In the genomic region with DNA sequence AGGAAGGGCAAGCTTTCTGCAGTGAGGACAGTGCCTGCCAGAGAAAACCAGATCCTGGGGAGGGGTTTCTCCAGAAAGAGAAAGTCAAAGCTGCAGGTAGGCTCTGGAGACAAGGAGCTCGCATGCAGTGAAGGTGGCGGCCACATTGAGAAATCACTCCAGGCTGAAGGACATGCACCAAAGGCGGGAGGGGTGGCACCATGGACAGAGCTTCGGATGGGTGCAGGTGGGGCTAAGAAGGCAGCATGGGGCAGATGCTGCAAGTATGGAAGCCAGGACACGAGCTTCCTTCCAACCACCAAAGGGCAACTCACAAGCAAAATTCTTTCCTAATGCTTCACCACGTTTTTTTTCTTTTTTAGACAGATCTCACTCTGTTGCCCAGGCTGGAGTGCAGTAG, we compare ENCODE assay signal across 26 cellular contexts.
"Had no signal": no experiment of that assay in that cellular context is flagged by ENCODE, and none has a peak within 500 bp of the region (broad histone marks: within the 10 kb centered on the region; RNA-seq: fewer than 3 reads in every experiment).

No MANE protein-coding gene starts in this region.

- DNase-seq: activated CD4-positive, alpha-beta T cell treated with anti-CD3 and anti-CD28 coated beads for 48 hours; activated CD4-positive, alpha-beta T cell treated with anti-CD3 and anti-CD28 coated beads, Interleukin-2, amount 50 U/mL, for 48 hours; activated CD8-positive, alpha-beta memory T cell treated with anti-CD3 and anti-CD28 coated beads for 24 hours; activated effector memory CD4-positive, alpha-beta T cell treated with Interleukin-2 at 50 U/mL for 16 hours; activated naive CD4-positive, alpha-beta T cell treated with anti-CD3 and anti-CD28 coated beads for 36 hours; activated naive CD8-positive, alpha-beta T cell treated with anti-CD3 and anti-CD28 coated beads for 36 hours; adrenal gland; aorta; body of pancreas; dermis blood vessel endothelial cell; effector CD4-positive, alpha-beta T cell; esophagus squamous epithelium; foreskin melanocyte; heart right ventricle; islet precursor cell; left ventricle myocardium inferior; mucosa of descending colon; right cardiac atrium; spleen; trophoblast cell; uterus; WERI-Rb-1 had no signal

- H3K4me3 ChIP-seq: adrenal gland, body of pancreas, esophagus squamous epithelium, heart right ventricle, left ventricle myocardium inferior, mucosa of descending colon, spleen, thoracic aorta, uterus had no signal

- H3K4me1 ChIP-seq: body of pancreas, left ventricle myocardium inferior, spleen, uterus had no signal

- H3K27ac ChIP-seq: adrenal gland, body of pancreas, epithelial cell of prostate, esophagus squamous epithelium, heart right ventricle, left ventricle myocardium inferior, spleen, thoracic aorta, uterus, WERI-Rb-1 had no signal

- H3K9me3 ChIP-seq: adrenal gland, body of pancreas, esophagus squamous epithelium, heart right ventricle, left ventricle myocardium inferior, mucosa of descending colon, spleen, thoracic aorta, uterus had no signal

- ATAC-seq: activated CD4-positive, CD25-positive, alpha-beta regulatory T cell treated with anti-CD3 and anti-CD28 coated beads, Interleukin-2, amount 50 U/mL, for 24 hours; body of pancreas; heart right ventricle; mucosa of descending colon; natural killer cell treated with Interleukin-12 subunit alpha and Interleukin-12 subunit beta and Interleukin-15 and Interleukin-18, amount 100 ng/mL, for 72 hours; right cardiac atrium had no signal

- H3K27me3 ChIP-seq: adrenal gland, esophagus squamous epithelium, heart right ventricle, uterus had no signal

- H3K36me3 ChIP-seq: adrenal gland, esophagus squamous epithelium, heart right ventricle, left ventricle myocardium inferior, spleen, thoracic aorta, uterus, WERI-Rb-1 had no signal
